Comparison of ENCODE assay signal across 13 cellular contexts in genomic region chr2:234963785-234964615, GRCh38. TPM values are rescaled to one million over a fixed set of nuclear protein-coding genes. Genes with fewer than 3 reads are reported as not detected.
A peak's percentile ranks its signal among the peaks of the same experiment; 100 is the strongest.
DNase-seq lines count a peak whose midpoint lies in the region; ATAC-seq, FAIRE-seq and TF ChIP-seq lines count a peak whose summit lies in the region.
"Had no signal": no experiment of that assay in that cellular context is flagged by ENCODE, and none has a peak within 500 bp of the region (broad histone marks: within the 10 kb centered on the region; RNA-seq: fewer than 3 reads in every experiment).

No MANE protein-coding gene starts in this region.

- H4K20me1 ChIP-seq in HCT116 (ENCODE audit: insufficient read depth): peaks cover 5% of the 10 kb centered on the region; the same call in 1 of the 2 replicates

- TF ChIP-seq RAD21 in HCT116 (IDR thresholded peaks at IDR 0.05; ENCODE audit: low read depth): no peak; the same call in 1 of the 2 replicates

- POLR2A ChIA-PET in HCT116 (lab: Charles Lee): no interaction called here

- no peaks in the 10 kb centered on the region for H3K9me2 ChIP-seq in HCT116 (ENCODE audit: insufficient read depth)

- BruUV-seq in HCT116 (replicated peaks; lab: Mats Ljungman, UMichigan): no TSS peak

- CTCF ChIA-PET in HCT116 (lab: Charles Lee): no interaction called here

- TF ChIP-seq CTCF in HCT116 (IDR thresholded peaks at IDR 0.05 in 2 of 3, conservative IDR thresholded peaks at IDR 0.05 in 1 of 3; ENCODE audit: borderline replicate concordance in 1 of 3, insufficient read depth in 1 of 3, low read depth in 2 of 3, low read length in 2 of 3) (no peak), foreskin keratinocyte (conservative IDR thresholded peaks at IDR 0.05) (no peak), WERI-Rb-1 (IDR thresholded peaks at IDR 0.05; ENCODE audit: low read depth, low read length) (no peak)

- H3K4me1 ChIP-seq in HCT116 (ENCODE audit: control insufficient read depth in 1 of 2, insufficient read depth in 2 of 2, low read length in 2 of 2) (peaks cover 52 to 70% of the 10 kb centered on the region in 2 experiments), foreskin keratinocyte (peaks cover 21% of the 10 kb centered on the region), skeletal muscle satellite cell (ENCODE audit: control insufficient read depth, insufficient read depth, low read length) (peaks cover 58% of the 10 kb centered on the region)

- no peaks in the 10 kb centered on the region for H3K9me3 ChIP-seq in HCT116 (ENCODE audit: control insufficient read depth in 1 of 2, insufficient read depth in 1 of 2, low read depth in 1 of 2, low read length in 2 of 2)
- no peaks in the 10 kb centered on the region for H3K9me3 ChIP-seq in skeletal muscle satellite cell (replicated peaks; ENCODE audit: low read length)
- no peaks in the 10 kb centered on the region for H3K9me3 ChIP-seq in WERI-Rb-1 (ENCODE audit: severe bottlenecking)

- H3K79me2 ChIP-seq in HCT116 (ENCODE audit: insufficient read depth, low read length): peaks cover 88% of the 10 kb centered on the region

- H3K9ac ChIP-seq in HCT116 (ENCODE audit: low read length) (peak overlapping the region; percentile 43), skeletal muscle satellite cell (ENCODE audit: low read depth, low read length) (peak overlapping the region; percentile 48)

- ATAC-seq in HCT116 (peak; percentile 73), SK-N-SH treated with all-trans-retinoic acid at 6 μM for 48 hours (peak; percentile 71), foreskin keratinocyte (peak; percentile 90)

- H2AFZ ChIP-seq in HCT116 (ENCODE audit: low read depth, low read length, poor library complexity, severe bottlenecking): no peak overlapping the region

- RAD21 ChIA-PET in HCT116 (lab: Charles Lee; ENCODE audit: low non-redundant PET in 1 of 2, low total read pairs in 2 of 2, uncharacterized antibody in 2 of 2, unreplicated experiment in 2 of 2): no interaction called here

- H3K36me3 ChIP-seq in HCT116 (ENCODE audit: control insufficient read depth in 1 of 2, insufficient read depth in 2 of 2, low read length in 2 of 2) (no peaks in the 10 kb centered on the region), skeletal muscle satellite cell (ENCODE audit: insufficient read depth, low read length) (peaks cover 24% of the 10 kb centered on the region), WERI-Rb-1 (peaks cover 27% of the 10 kb centered on the region)

- peak; percentile 38 for DNase-seq in HCT116 (ENCODE audit: low read depth, low spot score)
- peak; percentile 62 to 73 for DNase-seq in foreskin keratinocyte
- DNase-seq in NCI-H2029 (lab: John Stamatoyannopoulos, UW): no peak
- no peak for DNase-seq in stimulated activated CD4-positive, alpha-beta T cell treated with anti-CD3 and anti-CD28 coated beads, Interleukin-4, amount 100 ng/mL, for 4 hours
- DNase-seq in WERI-Rb-1: no peak
- no peak for DNase-seq in GM12892 (ENCODE audit: insufficient read length)
- DNase-seq: cerebellar nuclear complex, DMS153, H7, NCI-H2081, SW 1271 had no signal

- TF ChIP-seq POLR2A in HCT116 (IDR thresholded peaks at IDR 0.05; ENCODE audit: borderline replicate concordance, extremely low read depth, insufficient read depth, insufficient read length): no peak
- TF ChIP-seq POLR2A in GM12892 (IDR thresholded peaks at IDR 0.05; ENCODE audit: low read depth, low read length): no peak

- H3K4me2 ChIP-seq in HCT116 (ENCODE audit: low read length) (peak overlapping the region; percentile 66), skeletal muscle satellite cell (ENCODE audit: low read length) (peak overlapping the region; percentile 76)

- FAIRE-seq in GM12892 (lab: Jason Lieb, UNC): no peak

- H3K27me3 ChIP-seq in HCT116 (ENCODE audit: insufficient read depth, low read length) (no peaks in the 10 kb centered on the region), foreskin keratinocyte (no peaks in the 10 kb centered on the region), skeletal muscle satellite cell (ENCODE audit: control insufficient read depth, insufficient read depth, low read length) (no peaks in the 10 kb centered on the region), WERI-Rb-1 (ENCODE audit: insufficient read depth, low read depth, severe bottlenecking) (no peaks in the 10 kb centered on the region)

- H3K4me3 ChIP-seq in HCT116 (replicated peaks in 1 of 2; ENCODE audit: low read depth in 1 of 2, low read length in 2 of 2): peak overlapping the region in 1 of 2 experiments; percentile 22; a peak in 2 of 4 replicates
- peak overlapping the region; percentile 35 for H3K4me3 ChIP-seq in skeletal muscle satellite cell (ENCODE audit: low read length)
- no peak overlapping the region for H3K4me3 ChIP-seq in WERI-Rb-1 (ENCODE audit: low read depth, low read length)

- peak overlapping the region; percentile 46 for H3K27ac ChIP-seq in HCT116 (ENCODE audit: low read depth, low read length)
- H3K27ac ChIP-seq in foreskin keratinocyte: peak overlapping the region; percentile 25
- H3K27ac ChIP-seq in WERI-Rb-1: no peak overlapping the region

- intact Hi-C loops in HCT116 (cut with micrococcal nuclease): no loop called here

TF ChIP-seq in HCT116, 20 proteins besides CTCF, POLR2A, EP300 and RAD21:
- TF ChIP-seq MAX (IDR thresholded peaks at IDR 0.05): 0 out of 2 replicates have a peak, but pooled peaks have one; percentile 24
- TF ChIP-seq SP1 (IDR thresholded peaks at IDR 0.05; ENCODE audit: low read depth): peak; percentile 23; the same call in 1 of the 2 replicates
- TF ChIP-seq EZH2 (IDR thresholded peaks at IDR 0.05): no peak
- TF ChIP-seq JUND (IDR thresholded peaks at IDR 0.05): peak; percentile 54
- TF ChIP-seq FOSL1 (IDR thresholded peaks at IDR 0.05; ENCODE audit: low read depth): peak; percentile 56
- no peak for TF ChIP-seq ZNF274 (IDR thresholded peaks at IDR 0.05; ENCODE audit: low read depth, low read length)
- TF ChIP-seq CEBPB (IDR thresholded peaks at IDR 0.05; ENCODE audit: low read depth): peak; percentile 78

TF ChIP-seq in SK-N-SH treated with all-trans-retinoic acid at 6 μM for 48 hours, 23 proteins besides CTCF, POLR2A, EP300 and RAD21:
- TF ChIP-seq CSDC2 (CRISPR knock-in tag; IDR thresholded peaks at IDR 0.05) (0 out of 2 replicates have a peak, but pooled peaks have one; percentile 11), BACH2 (CRISPR knock-in tag; IDR thresholded peaks at IDR 0.05; ENCODE audit: borderline replicate concordance) (no peak)

RNA-seq across cellular contexts. Expression of gene SH3BP4, which starts 12.2 kb away (rescaled TPM):
- total RNA-seq in HCT116 (2021; ENCODE audit: unreplicated experiment) (32.9 TPM), foreskin keratinocyte (45.9 and 46.1 TPM in 2 replicates)
- polyA plus RNA-seq in HCT116 (2012): 25.8 and 28.0 TPM in 2 replicates
- polyA plus RNA-seq in foreskin keratinocyte: 16.4 and 19.4 TPM in 2 replicates
- total RNA-seq in skeletal muscle satellite cell (2012; rRNA removed): 28.9 and 35.2 TPM in 2 replicates
- not detected for polyA plus RNA-seq in GM12892 (2012; ENCODE audit: missing spikeins)

Comparison
In these comparisons a context has a peak if more than half of its experiments do, and no peak if none do; other contexts are left out.
1. DNase-seq: peak in HCT116 (single experiment) and foreskin keratinocyte (2 of 2); none in NCI-H2029 (single experiment), stimulated activated CD4-positive, alpha-beta T cell treated with anti-CD3 and anti-CD28 coated beads, Interleukin-4, amount 100 ng/mL, for 4 hours (0 of 2), WERI-Rb-1 (single experiment) and GM12892 (single experiment).
2. Peak in every context shown above with its lines, with median percentiles within 50 percentile points of each other: ATAC-seq.